Comparison of ENCODE assay signal across 8 cellular contexts in the genomic region with DNA sequence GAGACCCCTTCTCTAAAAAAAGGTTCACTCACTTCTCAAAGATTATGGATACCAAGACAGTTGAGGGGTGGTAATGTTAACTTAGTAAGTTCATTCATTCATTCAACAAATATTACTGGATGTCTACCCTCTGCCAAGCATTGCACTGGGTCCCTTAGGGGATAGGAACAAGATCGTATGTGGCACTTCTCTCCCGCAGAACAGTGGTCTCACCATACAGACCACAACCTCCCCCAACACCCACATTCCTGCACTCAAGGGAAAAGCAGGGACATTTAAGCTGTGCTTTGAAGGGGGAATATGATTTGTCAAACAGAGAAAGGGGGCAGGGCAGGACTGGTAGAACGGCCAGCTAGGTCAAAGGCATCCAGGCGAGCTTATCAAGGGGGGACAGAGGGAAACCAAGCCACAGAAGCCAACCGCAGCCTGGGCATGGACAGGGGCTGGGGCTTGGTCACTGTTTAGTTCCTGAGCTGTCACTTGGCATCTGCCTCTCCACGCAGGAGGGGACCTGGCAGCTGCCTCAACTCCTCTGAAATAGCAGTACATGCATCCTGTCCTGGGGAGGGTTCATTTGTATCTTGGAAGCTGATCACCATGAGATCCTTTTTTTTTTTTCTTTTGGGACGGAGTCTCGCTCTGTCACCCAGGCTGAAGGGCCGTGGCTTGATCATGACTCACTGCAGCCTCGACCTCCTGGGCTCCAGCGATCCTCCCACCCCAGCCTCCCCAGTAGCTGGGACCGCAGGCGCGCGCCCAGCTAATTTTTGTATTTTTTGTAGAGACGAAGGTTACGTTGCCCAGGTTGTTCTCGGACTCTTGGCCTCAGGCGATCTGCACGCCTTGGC. TPM values are rescaled to one million over a fixed set of nuclear protein-coding genes. Genes with fewer than 3 reads are reported as not detected.
DNase-seq lines count a peak whose midpoint lies in the region; ATAC-seq and TF ChIP-seq lines count a peak whose summit lies in the region.

No MANE protein-coding gene starts in this region.

- DNase-seq in BE2C, result no peak
- no peak for DNase-seq in effector CD4-positive, alpha-beta T cell
- DNase-seq in Karpas-422, result no peak

- ATAC-seq in HG03571 (IDR thresholded peaks at IDR 0.05; ENCODE audit: unreplicated experiment) (no peak), GM21619 (IDR thresholded peaks at IDR 0.05; ENCODE audit: unreplicated experiment) (no peak)

- H3K27ac ChIP-seq in HUES48 (ENCODE audit: low read depth, low read length) (no peak overlapping the region), muscle layer of colon (ENCODE audit: low read depth, low read length) (peak overlapping the region; percentile 72), Karpas-422 (ENCODE audit: low read length) (no peak overlapping the region)

- peaks cover 0 to 3% (median 0%) of the 10 kb centered on the region in 5 experiments for H3K9me3 Mint-ChIP-seq in brain

- no peak for TF ChIP-seq CTCF in BE2C (IDR thresholded peaks at IDR 0.05; ENCODE audit: low read depth, low read length)
- no peak for TF ChIP-seq CTCF in brain (conservative IDR thresholded peaks at IDR 0.05)

- H3K4me1 Mint-ChIP-seq in brain, result peaks cover 55% of the 10 kb centered on the region

- H4K20me1 ChIP-seq in Karpas-422 (ENCODE audit: insufficient read depth, low read depth, low read length), result 0 out of 2 replicates have a peak, but pooled peaks cover 9% of the 10 kb centered on the region

- no peaks in the 10 kb centered on the region for H3K79me2 ChIP-seq in Karpas-422 (ENCODE audit: low read length)

- H3K36me3 Mint-ChIP-seq in brain, result peaks cover 1% of the 10 kb centered on the region

- no peaks in the 10 kb centered on the region for H3K9me2 ChIP-seq in Karpas-422 (replicated peaks; ENCODE audit: insufficient read depth, low read length)

- H3K9ac ChIP-seq in HUES48 (ENCODE audit: low read depth, low read length) (no peak overlapping the region), muscle layer of colon (ENCODE audit: low read length) (peak overlapping the region; percentile 7), Karpas-422 (ENCODE audit: low read length) (no peak overlapping the region)

- H3K36me3 ChIP-seq in BE2C (no peaks in the 10 kb centered on the region), HUES48 (ENCODE audit: control insufficient read depth, insufficient read depth, low read length) (no peaks in the 10 kb centered on the region), muscle layer of colon (ENCODE audit: insufficient read depth, low read length) (no peaks in the 10 kb centered on the region), Karpas-422 (ENCODE audit: insufficient read depth, low read length) (no peaks in the 10 kb centered on the region)

- peaks cover 11% of the 10 kb centered on the region for H3K27me3 Mint-ChIP-seq in brain

- H3K4me3 ChIP-seq in BE2C (ENCODE audit: low read depth, low read length), result peak overlapping the region; percentile 60
- H3K4me3 ChIP-seq in HUES48 (ENCODE audit: low read depth, low read length), result peak overlapping the region; percentile 68; the same call in 1 of the 2 replicates
- H3K4me3 ChIP-seq in muscle layer of colon (ENCODE audit: low read depth in 1 of 2, low read length in 2 of 2), result peak overlapping the region; percentile 50 to 74
- no peak overlapping the region for H3K4me3 ChIP-seq in Karpas-422 (ENCODE audit: low read length)

- peak overlapping the region; percentile 91 to 98 (median 96) for H3K27ac Mint-ChIP-seq in brain

- H3K4me1 ChIP-seq in BE2C (no peaks in the 10 kb centered on the region), HUES48 (ENCODE audit: control insufficient read depth, insufficient read depth, low read length) (peaks cover 27% of the 10 kb centered on the region), muscle layer of colon (ENCODE audit: insufficient read depth, low read length) (peaks cover 19% of the 10 kb centered on the region), Karpas-422 (ENCODE audit: low read length) (peaks cover 3% of the 10 kb centered on the region; the same call in 1 of the 2 replicates)

- no peaks in the 10 kb centered on the region for H3K9me3 ChIP-seq in BE2C
- H3K9me3 ChIP-seq in HUES48 (ENCODE audit: control insufficient read depth, insufficient read depth, low read length), result no peaks in the 10 kb centered on the region
- H3K9me3 ChIP-seq in muscle layer of colon (ENCODE audit: low read length), result no peaks in the 10 kb centered on the region
- no peaks in the 10 kb centered on the region for H3K9me3 ChIP-seq in Karpas-422 (ENCODE audit: low read length)

- peaks cover 3% of the 10 kb centered on the region; the same call in 1 of the 2 replicates for H3K27me3 ChIP-seq in BE2C
- H3K27me3 ChIP-seq in HUES48 (ENCODE audit: control insufficient read depth, insufficient read depth, low read length), result peaks cover 16% of the 10 kb centered on the region; the same call in 1 of the 2 replicates
- no peaks in the 10 kb centered on the region for H3K27me3 ChIP-seq in muscle layer of colon (ENCODE audit: control insufficient read depth in 1 of 2, insufficient read depth in 2 of 2, low read length in 2 of 2)
- no peaks in the 10 kb centered on the region for H3K27me3 ChIP-seq in Karpas-422 (ENCODE audit: low read length)

- no peak overlapping the region for H3K4me2 ChIP-seq in Karpas-422 (ENCODE audit: low read depth, low read length, poor library complexity, severe bottlenecking)

- H2AFZ ChIP-seq in Karpas-422 (ENCODE audit: low read length), result no peak overlapping the region

- H3K4me3 Mint-ChIP-seq in brain, result peak overlapping the region; percentile 86 to 93 (median 90)

RNA-seq across cellular contexts. Expression of gene CLIP2, which starts 0.9 kb away (rescaled TPM):
- 55.1 TPM for polyA plus RNA-seq in BE2C (2012; ENCODE audit: insufficient read depth, insufficient read length, low read depth)
- 101 TPM for polyA plus RNA-seq in brain (ENCODE audit: insufficient read depth, low read depth, low replicate concordance)
- 0.76 TPM in 1 of 2 replicates, not detected in the other for total RNA-seq in Karpas-422 (2014; rRNA removed; shearing (Covaris generic); ENCODE audit: low replicate concordance)

RNA-seq across cellular contexts. Expression of gene RFC2, which starts 34.1 kb away (rescaled TPM):
- 47.7 TPM for polyA plus RNA-seq in BE2C (2012; ENCODE audit: insufficient read depth, insufficient read length, low read depth)
- 83.2 TPM for polyA plus RNA-seq in brain (ENCODE audit: insufficient read depth, low read depth, low replicate concordance)
- 18.9 and 27.3 TPM in 2 replicates for total RNA-seq in Karpas-422 (2014; rRNA removed; shearing (Covaris generic); ENCODE audit: low replicate concordance)
